Comparison of ENCODE assay signal across 9 cellular contexts in genomic region chr3:40264437-40264836, GRCh38.
"Had no signal": no experiment of that assay in that cellular context is flagged by ENCODE, and none has a peak within 500 bp of the region (broad histone marks: within the 10 kb centered on the region; RNA-seq: fewer than 3 reads in every experiment).

No MANE protein-coding gene starts in this region.

- H3K4me3 ChIP-seq: GM23338 had no signal

- DNase-seq: H9, HCEC 1CT, KBM-7 had no signal

- H3K27ac ChIP-seq: HL-60, KMS-11 had no signal

- FAIRE-seq: H1, H54, HepG2 had no signal
